In genomic region chr12:87687362-87687761, GRCh38 we compare ENCODE assay signal across 1 cellular context.
TF ChIP-seq lines count a peak whose summit lies in the region.

No MANE protein-coding gene starts in this region.

TF ChIP-seq in H1, 55 proteins besides CTCF, POLR2A, EP300 and RAD21:
- TF ChIP-seq RNF2 (IDR thresholded peaks at IDR 0.05; ENCODE audit: borderline replicate concordance, low read depth, low read length, missing control alignments, poor library complexity, severe bottlenecking) (no peak), CTBP2 (IDR thresholded peaks at IDR 0.05; ENCODE audit: borderline replicate concordance, insufficient read depth, insufficient read length, low read length) (no peak), E2F6 (IDR thresholded peaks at IDR 0.05) (0 out of 2 replicates have a peak, but pooled peaks have one; percentile 25), TEAD4 (IDR thresholded peaks at IDR 0.05; ENCODE audit: low read depth, low read length) (peak; percentile 91), GTF2F1 (IDR thresholded peaks at IDR 0.05; ENCODE audit: borderline replicate concordance, low read depth, low read length) (no peak), RXRA (IDR thresholded peaks at IDR 0.05; ENCODE audit: insufficient read depth, low read depth, low read length) (no peak), CHD1 (IDR thresholded peaks at IDR 0.05; ENCODE audit: low read depth, low read length) (no peak), SIN3A (conservative IDR thresholded peaks at IDR 0.05 in 1 of 2, IDR thresholded peaks at IDR 0.05 in 1 of 2; ENCODE audit: low read depth in 1 of 2, low read length in 2 of 2) (no peak), MAFK (IDR thresholded peaks at IDR 0.05; ENCODE audit: low read depth, low read length) (no peak)
